8 cellular contexts compared by ENCODE assay signal in the genomic region with DNA sequence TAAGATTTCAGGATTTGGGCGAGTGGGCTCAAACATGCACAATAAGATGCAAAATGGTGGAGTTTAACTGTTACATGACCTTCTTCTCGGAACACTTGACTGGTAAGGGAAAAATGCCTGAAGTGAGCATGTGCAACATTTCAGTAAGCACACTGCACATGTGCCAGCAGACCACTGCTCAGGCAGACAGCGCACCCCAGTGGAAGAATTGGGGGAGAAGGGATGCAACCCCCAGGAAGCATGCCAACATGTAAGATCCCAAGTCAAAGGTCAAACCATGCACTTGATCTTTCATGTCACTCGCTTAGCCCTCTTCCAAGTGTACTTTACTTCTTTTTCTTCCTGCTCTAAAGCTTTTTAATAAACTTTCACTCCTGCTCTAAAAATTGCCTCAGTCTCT.
DNase-seq lines count a peak whose midpoint lies in the region; ATAC-seq and TF ChIP-seq lines count a peak whose summit lies in the region.

No MANE protein-coding gene starts in this region.

- no peaks in the 10 kb centered on the region for H3K36me3 Mint-ChIP-seq in activated T-cell treated with anti-CD3 and anti-CD28 coated beads, Interleukin-2, amount 50 U/mL, for 72 hours (ENCODE audit: insufficient read depth in 2 of 2)
- no peaks in the 10 kb centered on the region for H3K36me3 Mint-ChIP-seq in activated T-cell treated with anti-CD3 and anti-CD28 coated beads, Interleukin-2, amount 50 U/mL, for 4 hours (ENCODE audit: insufficient read depth)

- ATAC-seq in activated T-cell treated with anti-CD3 and anti-CD28 coated beads, Interleukin-2, amount 50 U/mL, for 72 hours (replicated peaks in 1 of 2) = no peak
- ATAC-seq in activated T-cell treated with anti-CD3 and anti-CD28 coated beads, Interleukin-2, amount 50 U/mL, for 4 hours = no peak
- peak; percentile 69 for ATAC-seq in HG03095 (IDR thresholded peaks at IDR 0.05; ENCODE audit: unreplicated experiment)
- ATAC-seq in mucosa of descending colon = no peak

- H3K4me3 Mint-ChIP-seq in activated T-cell treated with anti-CD3 and anti-CD28 coated beads, Interleukin-2, amount 50 U/mL, for 72 hours = no peak overlapping the region
- H3K4me3 Mint-ChIP-seq in activated T-cell treated with anti-CD3 and anti-CD28 coated beads, Interleukin-2, amount 50 U/mL, for 4 hours = no peak overlapping the region

- peaks cover 0 to 2% of the 10 kb centered on the region in 2 donors for H3K9me3 Mint-ChIP-seq in activated T-cell treated with anti-CD3 and anti-CD28 coated beads, Interleukin-2, amount 50 U/mL, for 72 hours
- H3K9me3 Mint-ChIP-seq in activated T-cell treated with anti-CD3 and anti-CD28 coated beads, Interleukin-2, amount 50 U/mL, for 4 hours = no peaks in the 10 kb centered on the region

- no peaks in the 10 kb centered on the region for H3K4me1 ChIP-seq in mucosa of descending colon (ENCODE audit: low read depth)

- POLR2A ChIA-PET in RWPE1 (lab: Yijun Ruan, JAX; ENCODE audit: low non-redundant PET) = no interaction called here

- H3K27ac ChIP-seq in RWPE1 = no peak overlapping the region

- no peaks in the 10 kb centered on the region for H3K27me3 Mint-ChIP-seq in activated T-cell treated with anti-CD3 and anti-CD28 coated beads, Interleukin-2, amount 50 U/mL, for 72 hours (ENCODE audit: low read depth)
- H3K27me3 Mint-ChIP-seq in activated T-cell treated with anti-CD3 and anti-CD28 coated beads, Interleukin-2, amount 50 U/mL, for 4 hours (ENCODE audit: low read depth) = peaks cover 2% of the 10 kb centered on the region

- no peaks in the 10 kb centered on the region for H3K4me1 Mint-ChIP-seq in activated T-cell treated with anti-CD3 and anti-CD28 coated beads, Interleukin-2, amount 50 U/mL, for 72 hours (ENCODE audit: low read depth)
- H3K4me1 Mint-ChIP-seq in activated T-cell treated with anti-CD3 and anti-CD28 coated beads, Interleukin-2, amount 50 U/mL, for 4 hours (ENCODE audit: low read depth) = no peaks in the 10 kb centered on the region

- DNase-seq in activated T-cell treated with anti-CD3 and anti-CD28 coated beads, Interleukin-2, amount 50 U/mL, for 72 hours = peak; percentile 18 to 30
- DNase-seq in activated T-cell treated with anti-CD3 and anti-CD28 coated beads, Interleukin-2, amount 50 U/mL, for 4 hours = no peak
- no peak for DNase-seq in RWPE1 (ENCODE audit: low spot score)
- peak; percentile 64 for DNase-seq in iPS-NIHi7 (ENCODE audit: extremely low spot score)
- DNase-seq in mucosa of descending colon = no peak
- no peak for DNase-seq in COLO829 (ENCODE audit: low spot score)
- DNase-seq in DMS114 treated with DMSO at 0.1 percent for 48 hours (lab: John Stamatoyannopoulos, UW; ENCODE audit: unreplicated experiment) = no peak

- H3K36me3 ChIP-seq in mucosa of descending colon (ENCODE audit: low read depth) = no peaks in the 10 kb centered on the region

- CTCF ChIA-PET in RWPE1 (lab: Yijun Ruan, JAX) = interaction anchor here (1.0 kb wide), 1 partner anchor 50 kb away, joined by 3 read pairs; no protein-coding TSS in a partner anchor

- H3K27ac Mint-ChIP-seq in activated T-cell treated with anti-CD3 and anti-CD28 coated beads, Interleukin-2, amount 50 U/mL, for 72 hours = no peak overlapping the region

- no peaks in the 10 kb centered on the region for H3K9me3 ChIP-seq in mucosa of descending colon

- intact Hi-C loops in mucosa of descending colon (cut with DNase I, micrococcal nuclease) = no loop called here

- no peak overlapping the region for H3K4me3 ChIP-seq in mucosa of descending colon

- TF ChIP-seq CTCF in RWPE1 (conservative IDR thresholded peaks at IDR 0.05; ENCODE audit: low read depth) (0 out of 2 replicates have a peak, but pooled peaks have one; percentile 10), mucosa of descending colon (IDR thresholded peaks at IDR 0.05) (no peak)

Comparison
In these comparisons a context has a peak if more than half of its experiments do, and no peak if none do; other contexts are left out.
1. DNase-seq: peak in activated T-cell treated with anti-CD3 and anti-CD28 coated beads, Interleukin-2, amount 50 U/mL, for 72 hours (2 of 2) and iPS-NIHi7 (single experiment); none in activated T-cell treated with anti-CD3 and anti-CD28 coated beads, Interleukin-2, amount 50 U/mL, for 4 hours (single experiment), RWPE1 (single experiment), mucosa of descending colon (0 of 3), COLO829 (single experiment) and DMS114 treated with DMSO at 0.1 percent for 48 hours (single experiment).